In the genomic region with DNA sequence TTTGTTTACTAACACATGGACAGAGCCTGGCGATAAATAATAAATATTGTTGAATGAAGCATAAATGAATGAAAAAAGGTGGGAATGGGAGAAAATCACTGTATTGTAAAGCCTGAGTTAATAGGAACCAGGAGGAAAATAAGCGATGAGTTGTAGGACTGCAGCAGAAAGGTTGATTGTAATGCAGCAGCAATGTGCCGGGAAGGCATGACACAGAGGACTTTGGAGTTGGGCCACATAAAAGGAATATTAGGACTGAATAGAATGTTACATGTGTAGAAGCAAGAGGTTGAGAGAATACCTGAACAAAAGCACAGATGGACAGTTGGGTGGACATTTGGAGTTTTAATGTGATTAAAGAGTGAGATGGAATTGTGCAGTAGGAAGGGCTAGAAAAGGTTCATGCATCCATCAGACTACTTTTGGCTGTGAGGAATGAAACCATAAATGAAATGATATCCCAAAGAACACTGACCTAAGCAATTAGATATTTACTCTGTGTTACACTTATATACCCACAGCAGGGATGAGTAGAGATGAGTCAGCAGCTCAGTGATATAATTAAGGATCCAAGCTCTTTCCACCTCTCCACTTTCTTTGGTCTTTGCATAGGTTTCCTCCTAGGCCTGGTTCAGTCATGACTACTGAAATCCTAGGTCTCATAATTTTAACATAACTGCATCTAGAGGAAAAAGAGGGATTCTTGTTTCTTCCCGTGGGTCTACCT, we compare ENCODE assay signal across 22 cellular contexts. TPM values are rescaled to one million over a fixed set of nuclear protein-coding genes. Genes with fewer than 3 reads are reported as not detected.
A peak's percentile ranks its signal among the peaks of the same experiment; 100 is the strongest.
DNase-seq lines count a peak whose midpoint lies in the region; ATAC-seq and TF ChIP-seq lines count a peak whose summit lies in the region.
"Had no signal": no experiment of that assay in that cellular context is flagged by ENCODE, and none has a peak within 500 bp of the region (broad histone marks: within the 10 kb centered on the region; RNA-seq: fewer than 3 reads in every experiment).

No MANE protein-coding gene starts in this region.

- WGBS in esophagus squamous epithelium, 2 donors: 79 to 80% methylated on average over 4 of the region's 4 CpGs

- TF ChIP-seq CTCF in HFFc6 (IDR thresholded peaks at IDR 0.05) (no peak), GM20000 (IDR thresholded peaks at IDR 0.05; ENCODE audit: extremely low read depth, missing control alignments) (no peak), esophagus squamous epithelium (IDR thresholded peaks at IDR 0.05) (no peak)

- H3K4me3 ChIP-seq in esophagus squamous epithelium: no peak overlapping the region
- H3K4me3 ChIP-seq: BLaER1, body of pancreas, pancreas, right lobe of liver had no signal

- H3K4me1 Mint-ChIP-seq in HFFc6 (ENCODE audit: low read depth): peaks cover 18% of the 10 kb centered on the region; the same call in 1 of the 2 replicates
- H3K4me1 Mint-ChIP-seq: natural killer cell had no signal

- H3K27ac Mint-ChIP-seq in HFFc6: no peak overlapping the region
- H3K27ac Mint-ChIP-seq: activated naive CD4-positive, alpha-beta T cell treated with anti-CD3 and anti-CD28 coated beads, Interleukin-2, amount 50 U/mL, for 72 hours; natural killer cell had no signal

- no peaks in the 10 kb centered on the region for H3K27me3 Mint-ChIP-seq in HFFc6 (ENCODE audit: insufficient read depth)

- H3K27ac ChIP-seq in esophagus squamous epithelium: no peak overlapping the region
- H3K27ac ChIP-seq: BLaER1, body of pancreas, pancreas, right lobe of liver had no signal

- ATAC-seq in HG03565 (IDR thresholded peaks at IDR 0.05; ENCODE audit: unreplicated experiment): no peak
- ATAC-seq: activated naive CD4-positive, alpha-beta T cell treated with anti-CD3 and anti-CD28 coated beads, Interleukin-2, amount 50 U/mL, for 72 hours; body of pancreas; left cardiac atrium; natural killer cell; pancreas; right lobe of liver had no signal

- no peak overlapping the region for H3K4me3 Mint-ChIP-seq in HFFc6
- H3K4me3 Mint-ChIP-seq: natural killer cell had no signal

- intact Hi-C loops in esophagus squamous epithelium (cut with DNase I): no loop called here

- H3K27me3 ChIP-seq in esophagus squamous epithelium: no peaks in the 10 kb centered on the region
- H3K27me3 ChIP-seq: BLaER1, body of pancreas, pancreas, right lobe of liver had no signal

- TF ChIP-seq POLR2A in esophagus squamous epithelium (IDR thresholded peaks at IDR 0.05): no peak

- no peaks in the 10 kb centered on the region for H3K36me3 ChIP-seq in esophagus squamous epithelium
- H3K36me3 ChIP-seq: BLaER1, pancreas, right lobe of liver had no signal

- H3K9me3 Mint-ChIP-seq in HFFc6: no peaks in the 10 kb centered on the region
- H3K9me3 Mint-ChIP-seq: activated naive CD4-positive, alpha-beta T cell treated with anti-CD3 and anti-CD28 coated beads, Interleukin-2, amount 50 U/mL, for 72 hours had no signal

- H3K36me3 Mint-ChIP-seq in HFFc6 (ENCODE audit: low read depth): no peaks in the 10 kb centered on the region
- H3K36me3 Mint-ChIP-seq: activated naive CD4-positive, alpha-beta T cell treated with anti-CD3 and anti-CD28 coated beads, Interleukin-2, amount 50 U/mL, for 72 hours; natural killer cell had no signal

- no peaks in the 10 kb centered on the region for H3K9me3 ChIP-seq in esophagus squamous epithelium
- H3K9me3 ChIP-seq: BLaER1, body of pancreas, pancreas, right lobe of liver had no signal

- no peaks in the 10 kb centered on the region for H3K4me1 ChIP-seq in esophagus squamous epithelium
- H3K4me1 ChIP-seq: BLaER1, body of pancreas, pancreas, right lobe of liver had no signal

- peak; percentile 57 for DNase-seq in A172 (ENCODE audit: low spot score)
- peak; percentile 39 for DNase-seq in HFFc6
- DNase-seq in SW480 (ENCODE audit: low spot score): peak; percentile 2
- DNase-seq in fibroblast of peridontal ligament (ENCODE audit: extremely low read depth): peak; percentile 18
- DNase-seq in GM20000 (ENCODE audit: low spot score): no peak
- DNase-seq in stimulated activated CD8-positive, alpha-beta memory T cell treated with anti-CD3 and anti-CD28 coated beads, Interleukin-4, amount 100 ng/mL, for 48 hours: no peak
- DNase-seq in esophagus squamous epithelium (lab: John Stamatoyannopoulos, UW): no peak
- DNase-seq: activated CD4-positive, alpha-beta T cell treated with anti-CD3 and anti-CD28 coated beads for 4 hours; body of pancreas; cortex of kidney; left cardiac atrium; natural killer cell; NCI-H1417; NCI-H526; pancreas; right lobe of liver; Right ventricle myocardium superior; T-helper 1 cell had no signal

RNA-seq across cellular contexts. Expression of a gene that starts 55.4 kb away (rescaled TPM):
- not detected in 2 replicates for total RNA-seq in A172 (2014; rRNA removed; shearing (Covaris generic))
- total RNA-seq in HFFc6 (2021; fragmentation: NEBNext Ultra II Directional; extraction: Animal tissue kit (Norgen Biotek cat#: 25700)): not detected
- not detected for total RNA-seq in esophagus squamous epithelium
- total RNA-seq: activated naive CD4-positive, alpha-beta T cell treated with anti-CD3 and anti-CD28 coated beads, Interleukin-2, amount 50 U/mL, for 72 hours; body of pancreas; left cardiac atrium; natural killer cell; pancreas; right lobe of liver; Right ventricle myocardium superior; urinary bladder had no signal

Comparison
In these comparisons a context has a peak if more than half of its experiments do, and no peak if none do; other contexts are left out.
1. DNase-seq: peak in A172 (single experiment), HFFc6 (single experiment), SW480 (single experiment) and fibroblast of peridontal ligament (single experiment); none in GM20000 (single experiment), stimulated activated CD8-positive, alpha-beta memory T cell treated with anti-CD3 and anti-CD28 coated beads, Interleukin-4, amount 100 ng/mL, for 48 hours (single experiment) and esophagus squamous epithelium (single experiment).